In genomic region chr17:16584273-16584995, GRCh38 we compare ENCODE assay signal across 1 cellular context.
TF ChIP-seq lines count a peak whose summit lies in the region.

No MANE protein-coding gene starts in this region.

TF ChIP-seq in HepG2, 621 proteins besides CTCF, POLR2A, EP300 and RAD21 (continued from another document and continues in another):
- TF ChIP-seq IRX3 (CRISPR knock-in tag; IDR thresholded peaks at IDR 0.05; ENCODE audit: borderline replicate concordance, low read depth) (no peak), SP140L (CRISPR knock-in tag; IDR thresholded peaks at IDR 0.05; ENCODE audit: borderline replicate concordance) (no peak), MTA1 (CRISPR knock-in tag; IDR thresholded peaks at IDR 0.05; ENCODE audit: borderline replicate concordance) (peak; percentile 44; the same call in 1 of the 2 replicates), ZNF670 (CRISPR knock-in tag; IDR thresholded peaks at IDR 0.05; ENCODE audit: borderline replicate concordance) (no peak), E2F5 (CRISPR knock-in tag; conservative IDR thresholded peaks at IDR 0.05) (no peak), ZNF556 (CRISPR knock-in tag; IDR thresholded peaks at IDR 0.05; ENCODE audit: borderline replicate concordance) (0 out of 2 replicates have a peak, but pooled peaks have one; percentile 40), MAZ (IDR thresholded peaks at IDR 0.05; ENCODE audit: borderline replicate concordance, low read depth, low read length) (0 out of 2 replicates have a peak, but pooled peaks have one; percentile 23), MAZ (CRISPR knock-in tag; IDR thresholded peaks at IDR 0.05; ENCODE audit: low read depth) (peak; percentile 46; the same call in 1 of the 2 replicates), ZNF354B (CRISPR knock-in tag; IDR thresholded peaks at IDR 0.05) (no peak), POGK (CRISPR knock-in tag; conservative IDR thresholded peaks at IDR 0.05) (peak; percentile 65; the same call in 1 of the 2 replicates), FOXJ3 (CRISPR knock-in tag; IDR thresholded peaks at IDR 0.05; ENCODE audit: borderline replicate concordance) (no peak), ZNF432 (CRISPR knock-in tag; IDR thresholded peaks at IDR 0.05; ENCODE audit: borderline replicate concordance) (no peak), ZNF704 (CRISPR knock-in tag; IDR thresholded peaks at IDR 0.05; ENCODE audit: borderline replicate concordance) (no peak), KLF11 (CRISPR knock-in tag; IDR thresholded peaks at IDR 0.05) (peak; percentile 7; the same call in 1 of the 2 replicates), NCOA5 (CRISPR knock-in tag; IDR thresholded peaks at IDR 0.05) (no peak), ZBTB26 (CRISPR knock-in tag; IDR thresholded peaks at IDR 0.05; ENCODE audit: borderline replicate concordance) (peak; percentile 34; the same call in 1 of the 2 replicates), MED8 (CRISPR knock-in tag; IDR thresholded peaks at IDR 0.05; ENCODE audit: insufficient replicate concordance) (no peak), ZNF691 (CRISPR knock-in tag; IDR thresholded peaks at IDR 0.05; ENCODE audit: borderline replicate concordance, low read depth) (peak; percentile 27; the same call in 1 of the 2 replicates), MAFK (conservative IDR thresholded peaks at IDR 0.05 in 1 of 2, IDR thresholded peaks at IDR 0.05 in 1 of 2; ENCODE audit: low read length in 2 of 2) (no peak), NONO (IDR thresholded peaks at IDR 0.05) (no peak), NONO (CRISPR knock-in tag; conservative IDR thresholded peaks at IDR 0.05) (peak; percentile 69; the same call in 1 of the 2 replicates), ZGPAT (CRISPR knock-in tag; IDR thresholded peaks at IDR 0.05) (peak; percentile 27; the same call in 1 of the 2 replicates), ZSCAN20 (CRISPR knock-in tag; IDR thresholded peaks at IDR 0.05; ENCODE audit: borderline replicate concordance) (no peak), SOX13 (IDR thresholded peaks at IDR 0.05) (no peak), SOX13 (CRISPR knock-in tag; conservative IDR thresholded peaks at IDR 0.05 in 1 of 2, IDR thresholded peaks at IDR 0.05 in 1 of 2) (peak in 1 of 2 experiments; percentile 24; a peak in 1 of 4 replicates), MXI1 (IDR thresholded peaks at IDR 0.05; ENCODE audit: borderline replicate concordance, low read depth, low read length) (no peak), SIX1 (CRISPR knock-in tag; IDR thresholded peaks at IDR 0.05; ENCODE audit: borderline replicate concordance) (no peak), ZHX1 (CRISPR knock-in tag; IDR thresholded peaks at IDR 0.05; ENCODE audit: low read depth) (no peak), STAG1 (CRISPR knock-in tag; IDR thresholded peaks at IDR 0.05) (peak; percentile 78), ZNF639 (CRISPR knock-in tag; conservative IDR thresholded peaks at IDR 0.05) (no peak), ZNF768 (CRISPR knock-in tag; IDR thresholded peaks at IDR 0.05) (peak; percentile 61; the same call in 1 of the 2 replicates), JUNB (CRISPR knock-in tag; IDR thresholded peaks at IDR 0.05; ENCODE audit: borderline replicate concordance) (no peak), HIVEP1 (CRISPR knock-in tag; IDR thresholded peaks at IDR 0.05) (no peak), JARID2 (CRISPR knock-in tag; IDR thresholded peaks at IDR 0.05; ENCODE audit: insufficient replicate concordance) (peak; percentile 50), ZNF737 (CRISPR knock-in tag; IDR thresholded peaks at IDR 0.05; ENCODE audit: borderline replicate concordance) (no peak), ELF4 (CRISPR knock-in tag; IDR thresholded peaks at IDR 0.05; ENCODE audit: borderline replicate concordance) (no peak), ZBTB40 (IDR thresholded peaks at IDR 0.05) (no peak), ZBTB40 (CRISPR knock-in tag; IDR thresholded peaks at IDR 0.05) (no peak), ZZZ3 (CRISPR knock-in tag; IDR thresholded peaks at IDR 0.05; ENCODE audit: borderline replicate concordance) (no peak)
